Comparison of ENCODE assay signal across 8 cellular contexts in genomic region chr13:30618186-30618937, GRCh38. TPM values are rescaled to one million over a fixed set of nuclear protein-coding genes. Genes with fewer than 3 reads are reported as not detected.
A peak's percentile ranks its signal among the peaks of the same experiment; 100 is the strongest.
DNase-seq lines count a peak whose midpoint lies in the region; TF ChIP-seq lines count a peak whose summit lies in the region.

No MANE protein-coding gene starts in this region.

- TF ChIP-seq CTCF in esophagus squamous epithelium (IDR thresholded peaks at IDR 0.05) (no peak), parathyroid adenoma (IDR thresholded peaks at IDR 0.05) (no peak)

- H3K4me1 ChIP-seq in HAP-1 (peaks cover 13% of the 10 kb centered on the region), esophagus squamous epithelium (peaks cover 7 to 48% (median 26%) of the 10 kb centered on the region in 3 donors), parathyroid adenoma (peaks cover 4% of the 10 kb centered on the region)

- in situ Hi-C loops in HAP-1 (cut with MboI; ENCODE audit: low sequenced_read_pairs), result loop anchor here (5.0 kb wide), 1 partner anchor 151 kb away; the partner anchor contains the start of gene HMGB1

- H3K27me3 ChIP-seq in HAP-1 (ENCODE audit: low read depth) (no peaks in the 10 kb centered on the region), esophagus squamous epithelium (no peaks in the 10 kb centered on the region), parathyroid adenoma (ENCODE audit: control insufficient read depth, insufficient read depth, low read length) (no peaks in the 10 kb centered on the region)

- H3K4me2 ChIP-seq in parathyroid adenoma (ENCODE audit: low read length), result peak overlapping the region; percentile 84

- DNase-seq in DMS 273 (lab: John Stamatoyannopoulos, UW; ENCODE audit: unreplicated experiment) (peak; percentile 53), DMS 273 treated with DMSO at 0.1 percent for 48 hours (lab: John Stamatoyannopoulos, UW) (no peak), HAP-1 (ENCODE audit: low spot score in 2 of 2) (no peak), SK-N-DZ (ENCODE audit: low spot score) (peak; percentile 23), esophagus squamous epithelium (lab: John Stamatoyannopoulos, UW) (no peak), inferior parietal cortex (ENCODE audit: extremely low spot score) (no peak), DMS153 (lab: John Stamatoyannopoulos, UW) (no peak)

- WGBS in esophagus squamous epithelium, 2 donors, result 0 to 1% methylated on average over 21 of the region's 21 CpGs

- H3K4me3 ChIP-seq in HAP-1 (peak overlapping the region; percentile 89), esophagus squamous epithelium (peak overlapping the region; percentile 55 to 94 (median 74)), parathyroid adenoma (ENCODE audit: low read depth, low read length) (peak overlapping the region; percentile 66)

- intact Hi-C loops in esophagus squamous epithelium (cut with DNase I), result no loop called here

- no peaks in the 10 kb centered on the region for H3K9me3 ChIP-seq in HAP-1
- no peaks in the 10 kb centered on the region for H3K9me3 ChIP-seq in esophagus squamous epithelium
- H3K9me3 ChIP-seq in parathyroid adenoma (ENCODE audit: control insufficient read depth, low read length), result no peaks in the 10 kb centered on the region

- no peak for TF ChIP-seq POLR2A in esophagus squamous epithelium (IDR thresholded peaks at IDR 0.05)

- peaks cover 14% of the 10 kb centered on the region for H3K79me2 ChIP-seq in parathyroid adenoma

- H3K27ac ChIP-seq in esophagus squamous epithelium, result peak overlapping the region; percentile 97 to 100 (median 99)
- H3K27ac ChIP-seq in parathyroid adenoma, result peak overlapping the region; percentile 98

- peak overlapping the region; percentile 46 for H3K9ac ChIP-seq in parathyroid adenoma

- H2AFZ ChIP-seq in parathyroid adenoma, result peak overlapping the region; percentile 92

- H3K36me3 ChIP-seq in HAP-1 (replicated peaks) (peaks cover 6% of the 10 kb centered on the region), esophagus squamous epithelium (peaks cover 0 to 19% (median 3%) of the 10 kb centered on the region in 3 donors), parathyroid adenoma (ENCODE audit: control insufficient read depth, insufficient read depth, low read length) (no peaks in the 10 kb centered on the region)

RNA-seq across cellular contexts. Expression of gene USPL1, which starts 0.6 kb away (rescaled TPM):
- 28.0 and 28.2 TPM in 2 replicates for polyA plus RNA-seq in SK-N-DZ (2014; cell fraction: cytosol; rRNA removed)
- polyA plus RNA-seq in SK-N-DZ (2014; cell fraction: nucleus; rRNA removed), result 39.5 and 50.1 TPM in 2 replicates
- 10 to 100 TPM in 2 of 4 donors, 1 to 10 TPM in 2; 8.4 to 19.1 (median 10.6) TPM for total RNA-seq in esophagus squamous epithelium

Comparison
In these comparisons a context has a peak if more than half of its experiments do, and no peak if none do; other contexts are left out.
1. DNase-seq: peak in DMS 273 (single experiment) and SK-N-DZ (single experiment); none in DMS 273 treated with DMSO at 0.1 percent for 48 hours (single experiment), HAP-1 (0 of 2), esophagus squamous epithelium (single experiment), inferior parietal cortex (single experiment) and DMS153 (single experiment).
2. Peak in every context shown above with its lines, with median percentiles within 50 percentile points of each other: H3K4me3 ChIP-seq.